Comparison of ENCODE assay signal across 18 cellular contexts in the genomic region with DNA sequence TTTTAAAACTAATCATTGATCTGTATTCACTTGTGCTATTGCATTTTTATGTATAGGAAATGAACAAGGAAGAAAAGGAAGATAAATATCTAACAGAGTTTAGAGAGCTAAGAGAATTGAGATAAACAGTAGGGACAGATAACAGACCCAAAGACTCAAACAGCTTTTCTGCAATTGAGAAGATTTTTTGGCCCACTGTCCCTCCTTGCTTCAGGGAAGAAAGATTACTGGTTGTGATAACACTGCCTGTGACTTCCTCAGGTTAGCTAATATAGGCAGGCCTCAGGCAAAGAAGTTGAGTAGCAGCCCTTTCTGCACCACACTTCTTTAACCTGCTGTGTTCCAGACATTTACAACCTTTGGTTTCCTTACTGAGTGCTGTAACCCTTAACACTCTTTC. TPM values are rescaled to one million over a fixed set of nuclear protein-coding genes. Genes with fewer than 3 reads are reported as not detected.
"Had no signal": no experiment of that assay in that cellular context is flagged by ENCODE, and none has a peak within 500 bp of the region (broad histone marks: within the 10 kb centered on the region; RNA-seq: fewer than 3 reads in every experiment).

No MANE protein-coding gene starts in this region.

- FAIRE-seq: colon had no signal

- H3K4me3 ChIP-seq: gastrocnemius medialis, left lung, prostate gland, tibial artery, uterus had no signal

- DNase-seq: activated CD4-positive, alpha-beta T cell treated with anti-CD3 and anti-CD28 coated beads, Interleukin-2, amount 10 ng/mL, durations not matched to agents 24 days and 14 days; activated CD8-positive, alpha-beta T cell treated with anti-CD3 and anti-CD28 coated beads for 36 hours; activated naive CD4-positive, alpha-beta T cell; activated naive CD8-positive, alpha-beta T cell treated with anti-CD3 and anti-CD28 coated beads for 36 hours; activated T-cell treated with anti-CD3 and anti-CD28 coated beads, Interleukin-2, amount 50 U/mL, for 1 hour; amniotic stem cell; gastrocnemius medialis; head of caudate nucleus; left lung; naive B cell; right cardiac atrium; stimulated activated naive CD8-positive, alpha-beta T cell treated with anti-CD3 and anti-CD28 coated beads, Interleukin-15, Interleukin-2, amounts not matched to agents 100 U/mL and 50 U/mL, for 24 hours; substantia nigra; tibial artery; uterus had no signal

- H3K9me3 ChIP-seq: gastrocnemius medialis, left lung, prostate gland, tibial artery, uterus had no signal

- H3K27me3 ChIP-seq: gastrocnemius medialis, left lung, tibial artery, uterus had no signal

- H3K36me3 ChIP-seq: prostate gland, uterus had no signal

- ATAC-seq: activated CD8-positive, alpha-beta T cell treated with anti-CD3 and anti-CD28 coated beads for 36 hours; activated T-helper 17 cell treated with anti-CD3 and anti-CD28 coated beads, Interleukin-2, amount 50 U/mL, for 72 hours; gastrocnemius medialis; left lung; right cardiac atrium; stimulated activated naive CD8-positive, alpha-beta T cell treated with anti-CD3 and anti-CD28 coated beads, Interleukin-15, Interleukin-2, amounts not matched to agents 100 U/mL and 50 U/mL, for 24 hours had no signal

- H3K27ac ChIP-seq: gastrocnemius medialis, prostate gland, tibial artery, uterus had no signal

RNA-seq across cellular contexts. Expression of a gene that starts 22.9 kb away (rescaled TPM):
- total RNA-seq: activated CD8-positive, alpha-beta T cell treated with anti-CD3 and anti-CD28 coated beads for 36 hours had no signal
